2 cellular contexts compared by ENCODE assay signal in the genomic region with DNA sequence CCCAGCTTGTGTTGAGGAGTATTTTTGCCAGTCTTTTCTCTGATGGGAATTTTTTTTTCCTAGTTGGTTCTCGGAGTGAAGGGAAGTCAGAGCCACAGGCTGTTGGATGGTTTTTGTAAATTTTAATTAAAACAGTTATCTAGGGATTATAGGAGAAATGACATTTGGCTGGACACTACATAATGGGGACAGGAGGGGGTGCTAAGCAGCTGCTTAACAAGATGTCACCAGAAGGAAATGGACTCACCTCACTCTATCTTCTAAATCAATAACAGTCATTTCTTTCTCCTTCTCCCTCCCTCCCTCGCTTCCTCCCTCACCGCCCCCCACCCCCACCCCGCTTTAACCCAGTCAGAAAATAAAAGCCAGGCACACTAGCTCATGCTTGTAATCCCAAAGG.
TF ChIP-seq lines count a peak whose summit lies in the region.

No MANE protein-coding gene starts in this region.

TF ChIP-seq in SK-N-SH, 30 proteins besides CTCF, POLR2A, EP300 and RAD21 (continued from another document):
- no peak for TF ChIP-seq REST (IDR thresholded peaks at IDR 0.05; ENCODE audit: low read depth, low read length)
- no peak for TF ChIP-seq GABPA (IDR thresholded peaks at IDR 0.05; ENCODE audit: low read depth)
- TF ChIP-seq, protein P1, sequence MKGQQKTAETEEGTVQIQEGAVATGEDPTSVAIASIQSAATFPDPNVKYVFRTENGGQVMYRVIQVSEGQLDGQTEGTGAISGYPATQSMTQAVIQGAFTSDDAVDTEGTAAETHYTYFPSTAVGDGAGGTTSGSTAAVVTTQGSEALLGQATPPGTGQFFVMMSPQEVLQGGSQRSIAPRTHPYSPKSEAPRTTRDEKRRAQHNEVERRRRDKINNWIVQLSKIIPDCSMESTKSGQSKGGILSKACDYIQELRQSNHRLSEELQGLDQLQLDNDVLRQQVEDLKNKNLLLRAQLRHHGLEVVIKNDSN (IDR thresholded peaks at IDR 0.05; ENCODE audit: borderline replicate concordance, low read depth), result no peak
- no peak for TF ChIP-seq POLR2AphosphoS5 (IDR thresholded peaks at IDR 0.05; ENCODE audit: low read depth, low read length)
- no peak for TF ChIP-seq NRF1 (IDR thresholded peaks at IDR 0.05; ENCODE audit: low read depth, low read length)
- TF ChIP-seq RFX5 (IDR thresholded peaks at IDR 0.05; ENCODE audit: low read length), result no peak
- no peak for TF ChIP-seq MEF2A (IDR thresholded peaks at IDR 0.05; ENCODE audit: borderline replicate concordance, low read depth)
- no peak for TF ChIP-seq MXI1 (IDR thresholded peaks at IDR 0.05; ENCODE audit: low read depth, low read length)
- no peak for TF ChIP-seq EZH2phosphoT487 (IDR thresholded peaks at IDR 0.05; ENCODE audit: borderline replicate concordance, low read depth)
- TF ChIP-seq SMC3 (IDR thresholded peaks at IDR 0.05; ENCODE audit: low read depth, low read length), result no peak
- no peak for TF ChIP-seq MAX (IDR thresholded peaks at IDR 0.05; ENCODE audit: low read depth)
TF ChIP-seq in SK-N-SH: peak in this region for 0.

TF ChIP-seq in SK-N-SH treated with all-trans-retinoic acid at 6 μM for 48 hours, 23 proteins besides CTCF, POLR2A, EP300 and RAD21 (continued from another document):
- no peak for TF ChIP-seq PPARA (CRISPR knock-in tag; IDR thresholded peaks at IDR 0.05; ENCODE audit: borderline replicate concordance)
- no peak for TF ChIP-seq POU6F1 (CRISPR knock-in tag; IDR thresholded peaks at IDR 0.05; ENCODE audit: borderline replicate concordance, low read depth)
- no peak for TF ChIP-seq ESRRG (CRISPR knock-in tag; IDR thresholded peaks at IDR 0.05)
- no peak for TF ChIP-seq TCF4 (CRISPR knock-in tag; IDR thresholded peaks at IDR 0.05; ENCODE audit: borderline replicate concordance)
- no peak for TF ChIP-seq ZNF565 (CRISPR knock-in tag; conservative IDR thresholded peaks at IDR 0.05; ENCODE audit: low read depth)
- no peak for TF ChIP-seq ZNF70 (CRISPR knock-in tag; IDR thresholded peaks at IDR 0.05)
- TF ChIP-seq BACH2 (CRISPR knock-in tag; IDR thresholded peaks at IDR 0.05; ENCODE audit: borderline replicate concordance), result no peak
